Comparison of ENCODE assay signal across 40 cellular contexts in genomic region chr10:21234761-21235160, GRCh38.
"Had no signal": no experiment of that assay in that cellular context is flagged by ENCODE, and none has a peak within 500 bp of the region (broad histone marks: within the 10 kb centered on the region; RNA-seq: fewer than 3 reads in every experiment).

No MANE protein-coding gene starts in this region.

- H3K27ac ChIP-seq: adrenal gland, ascending aorta, body of pancreas, brain microvascular endothelial cell, breast epithelium, cardiac muscle cell had no signal

- H3K36me3 ChIP-seq: adrenal gland, ascending aorta, brain microvascular endothelial cell, breast epithelium, cardiac muscle cell had no signal

- H3K36me3 Mint-ChIP-seq: activated naive CD4-positive, alpha-beta T cell treated with anti-CD3 and anti-CD28 coated beads, Interleukin-2, amount 10 ng/mL, durations not matched to agents 7 days and 5 days; activated naive CD4-positive, alpha-beta T cell treated with anti-CD3 and anti-CD28 coated beads, Interleukin-2, amount 50 U/mL, for 24 hours; activated naive CD4-positive, alpha-beta T cell treated with anti-CD3 and anti-CD28 coated beads, Interleukin-2, amount 50 U/mL, for 72 hours; activated naive CD8-positive, alpha-beta T cell; activated naive CD8-positive, alpha-beta T cell treated with anti-CD3 and anti-CD28 coated beads, Interleukin-2, amount 10 ng/mL, durations not matched to agents 7 days and 5 days; brain had no signal

- H3K4me1 ChIP-seq: adrenal gland, ascending aorta, body of pancreas, breast epithelium had no signal

- H3K9me3 Mint-ChIP-seq: activated naive CD4-positive, alpha-beta T cell treated with anti-CD3 and anti-CD28 coated beads for 36 hours; activated naive CD4-positive, alpha-beta T cell treated with anti-CD3 and anti-CD28 coated beads, Interleukin-2, amount 10 ng/mL, durations not matched to agents 7 days and 5 days; activated naive CD4-positive, alpha-beta T cell treated with anti-CD3 and anti-CD28 coated beads, Interleukin-2, amount 50 U/mL, for 24 hours; activated naive CD8-positive, alpha-beta T cell treated with anti-CD3 and anti-CD28 coated beads, Interleukin-2, amount 10 ng/mL, durations not matched to agents 7 days and 5 days; activated T-cell treated with anti-CD3 and anti-CD28 coated beads, Interleukin-2, amount 50 U/mL, for 24 hours; activated T-cell treated with anti-CD3 and anti-CD28 coated beads, Interleukin-2, amount 50 U/mL, for 4 hours; activated T-cell treated with anti-CD3 and anti-CD28 coated beads, Interleukin-2, amount 50 U/mL, for 72 hours; activated T-helper 1 cell treated with anti-CD3 and anti-CD28 coated beads, Interleukin-12 subunit alpha, Interleukin-12 subunit beta, Interleukin-2, Interleukin-4 antibody, amounts not matched to agents 30 ng/mL and 10 ng/mL and 1 ng/mL, durations not matched to agents 14 hours and 24 hours and 36 hours; activated T-helper 17 cell treated with anti-CD3 and anti-CD28 coated beads, Interleukin-2, amount 50 U/mL, for 72 hours; activated T-helper 2 cell treated with anti-CD3 and anti-CD28 coated beads, Interferon-gamma antibody, Interleukin-2, Interleukin-4, amounts not matched to agents 10 μg/mL and 5 μg/mL and 100 μg/mL, durations not matched to agents 14 hours and 24 hours and 36 hours; central memory CD8-positive, alpha-beta T cell had no signal

- H3K4me3 ChIP-seq: adrenal gland, ascending aorta, body of pancreas, breast epithelium, cardiac muscle cell had no signal

- H3K4me1 Mint-ChIP-seq: activated naive CD4-positive, alpha-beta T cell treated with anti-CD3 and anti-CD28 coated beads, Interleukin-2, amount 10 ng/mL, durations not matched to agents 7 days and 5 days; activated naive CD4-positive, alpha-beta T cell treated with anti-CD3 and anti-CD28 coated beads, Interleukin-2, amount 50 U/mL, for 24 hours; activated naive CD8-positive, alpha-beta T cell treated with anti-CD3 and anti-CD28 coated beads for 36 hours; activated naive CD8-positive, alpha-beta T cell treated with anti-CD3 and anti-CD28 coated beads, Interleukin-2, amount 10 ng/mL, durations not matched to agents 7 days and 5 days; activated naive CD8-positive, alpha-beta T cell treated with anti-CD3 and anti-CD28 coated beads, Interleukin-2, amount 50 U/mL, for 24 hours; activated T-helper 17 cell treated with anti-CD3 and anti-CD28 coated beads, Interleukin-2, amount 50 U/mL, for 72 hours; brain; central memory CD8-positive, alpha-beta T cell had no signal

- ATAC-seq: activated naive CD4-positive, alpha-beta T cell treated with anti-CD3 and anti-CD28 coated beads, Interleukin-2, amount 50 U/mL, for 72 hours; activated naive CD8-positive, alpha-beta T cell treated with anti-CD3 and anti-CD28 coated beads, Interleukin-2, amount 50 U/mL, for 24 hours; activated T-cell treated with anti-CD3 and anti-CD28 coated beads, Interleukin-2, amount 50 U/mL, for 4 hours; activated T-cell treated with anti-CD3 and anti-CD28 coated beads, Interleukin-2, amount 50 U/mL, for 72 hours; activated T-helper 17 cell treated with anti-CD3 and anti-CD28 coated beads, Interleukin-2, amount 50 U/mL, for 72 hours; body of pancreas had no signal

- DNase-seq: activated effector memory CD4-positive, alpha-beta T cell treated with anti-CD3 and anti-CD28 coated beads, Interleukin-2, amount 50 U/mL, for 16 hours; activated effector memory CD4-positive, alpha-beta T cell treated with Interleukin-2 at 50 U/mL for 16 hours; activated gamma-delta T cell; activated gamma-delta T cell treated with Interleukin-2 at 50 U/mL for 16 hours; activated naive CD4-positive, alpha-beta T cell; activated naive CD4-positive, alpha-beta T cell treated with anti-CD3 and anti-CD28 coated beads for 36 hours; activated naive CD4-positive, alpha-beta T cell treated with anti-CD3 and anti-CD28 coated beads, Interleukin-2, amount 10 ng/mL, durations not matched to agents 7 days and 5 days; activated naive CD4-positive, alpha-beta T cell treated with anti-CD3 and anti-CD28 coated beads, Interleukin-2, amount 50 U/mL, for 16 hours; activated naive CD4-positive, alpha-beta T cell treated with Interleukin-2 at 50 U/mL for 16 hours; activated naive CD8-positive, alpha-beta T cell treated with anti-CD3 and anti-CD28 coated beads for 36 hours; activated naive CD8-positive, alpha-beta T cell treated with anti-CD3 and anti-CD28 coated beads, Interleukin-2, amount 10 ng/mL, durations not matched to agents 7 days and 5 days; activated naive CD8-positive, alpha-beta T cell treated with anti-CD3 and anti-CD28 coated beads, Interleukin-2, amount 50 U/mL, for 24 hours; activated T-cell treated with anti-CD3 and anti-CD28 coated beads, Interleukin-2, amount 50 U/mL, for 1 hour; activated T-cell treated with anti-CD3 and anti-CD28 coated beads, Interleukin-2, amount 50 U/mL, for 24 hours; activated T-cell treated with anti-CD3 and anti-CD28 coated beads, Interleukin-2, amount 50 U/mL, for 4 hours; activated T-cell treated with anti-CD3 and anti-CD28 coated beads, Interleukin-2, amount 50 U/mL, for 48 hours; activated T-cell treated with anti-CD3 and anti-CD28 coated beads, Interleukin-2, amount 50 U/mL, for 72 hours; adrenal gland; amniotic stem cell; amygdala; anterior cingulate cortex; aorta; body of pancreas; brain microvascular endothelial cell; caudate nucleus; central memory CD4-positive, alpha-beta T cell; cerebellar nuclear complex had no signal

- H3K27me3 Mint-ChIP-seq: activated naive CD4-positive, alpha-beta T cell treated with anti-CD3 and anti-CD28 coated beads, Interleukin-2, amount 10 ng/mL, durations not matched to agents 7 days and 5 days; activated naive CD4-positive, alpha-beta T cell treated with anti-CD3 and anti-CD28 coated beads, Interleukin-2, amount 50 U/mL, for 24 hours; activated naive CD8-positive, alpha-beta T cell; activated naive CD8-positive, alpha-beta T cell treated with anti-CD3 and anti-CD28 coated beads, Interleukin-2, amount 10 ng/mL, durations not matched to agents 7 days and 5 days had no signal

- H3K4me3 Mint-ChIP-seq: activated naive CD4-positive, alpha-beta T cell treated with anti-CD3 and anti-CD28 coated beads for 36 hours; activated naive CD4-positive, alpha-beta T cell treated with anti-CD3 and anti-CD28 coated beads, Interleukin-2, amount 10 ng/mL, durations not matched to agents 7 days and 5 days; activated naive CD4-positive, alpha-beta T cell treated with anti-CD3 and anti-CD28 coated beads, Interleukin-2, amount 50 U/mL, for 24 hours; activated naive CD8-positive, alpha-beta T cell; activated naive CD8-positive, alpha-beta T cell treated with anti-CD3 and anti-CD28 coated beads for 36 hours; activated naive CD8-positive, alpha-beta T cell treated with anti-CD3 and anti-CD28 coated beads, Interleukin-2, amount 10 ng/mL, durations not matched to agents 7 days and 5 days; activated naive CD8-positive, alpha-beta T cell treated with anti-CD3 and anti-CD28 coated beads, Interleukin-2, amount 50 U/mL, for 24 hours; activated T-cell treated with anti-CD3 and anti-CD28 coated beads, Interleukin-2, amount 50 U/mL, for 24 hours; activated T-cell treated with anti-CD3 and anti-CD28 coated beads, Interleukin-2, amount 50 U/mL, for 4 hours; activated T-cell treated with anti-CD3 and anti-CD28 coated beads, Interleukin-2, amount 50 U/mL, for 72 hours; activated T-helper 1 cell treated with anti-CD3 and anti-CD28 coated beads, Interleukin-12 subunit alpha, Interleukin-12 subunit beta, Interleukin-2, Interleukin-4 antibody, amounts not matched to agents 30 ng/mL and 10 ng/mL and 1 ng/mL, durations not matched to agents 14 hours and 24 hours and 36 hours; activated T-helper 17 cell treated with anti-CD3 and anti-CD28 coated beads, Interleukin-2, amount 50 U/mL, for 72 hours; brain; central memory CD8-positive, alpha-beta T cell had no signal

- H3K27ac Mint-ChIP-seq: activated naive CD4-positive, alpha-beta T cell treated with anti-CD3 and anti-CD28 coated beads for 36 hours; activated naive CD4-positive, alpha-beta T cell treated with anti-CD3 and anti-CD28 coated beads, Interleukin-2, amount 10 ng/mL, durations not matched to agents 7 days and 5 days; activated naive CD4-positive, alpha-beta T cell treated with anti-CD3 and anti-CD28 coated beads, Interleukin-2, amount 50 U/mL, for 24 hours; activated naive CD4-positive, alpha-beta T cell treated with anti-CD3 and anti-CD28 coated beads, Interleukin-2, amount 50 U/mL, for 72 hours; activated naive CD8-positive, alpha-beta T cell; activated naive CD8-positive, alpha-beta T cell treated with anti-CD3 and anti-CD28 coated beads for 36 hours; activated naive CD8-positive, alpha-beta T cell treated with anti-CD3 and anti-CD28 coated beads, Interleukin-2, amount 10 ng/mL, durations not matched to agents 7 days and 5 days; activated naive CD8-positive, alpha-beta T cell treated with anti-CD3 and anti-CD28 coated beads, Interleukin-2, amount 50 U/mL, for 24 hours; activated T-cell treated with anti-CD3 and anti-CD28 coated beads, Interleukin-2, amount 50 U/mL, for 24 hours; activated T-cell treated with anti-CD3 and anti-CD28 coated beads, Interleukin-2, amount 50 U/mL, for 72 hours; activated T-helper 1 cell treated with anti-CD3 and anti-CD28 coated beads, Interleukin-12 subunit alpha, Interleukin-12 subunit beta, Interleukin-2, Interleukin-4 antibody, amounts not matched to agents 30 ng/mL and 10 ng/mL and 1 ng/mL, durations not matched to agents 14 hours and 24 hours and 36 hours; activated T-helper 17 cell treated with anti-CD3 and anti-CD28 coated beads, Interleukin-2, amount 50 U/mL, for 72 hours; activated T-helper 2 cell treated with anti-CD3 and anti-CD28 coated beads, Interferon-gamma antibody, Interleukin-2, Interleukin-4, amounts not matched to agents 10 μg/mL and 5 μg/mL and 100 μg/mL, durations not matched to agents 14 hours and 24 hours and 36 hours; brain had no signal

- H3K27me3 ChIP-seq: adrenal gland, ascending aorta, body of pancreas, brain microvascular endothelial cell, breast epithelium, cardiac muscle cell had no signal

- FAIRE-seq: astrocyte, bronchial epithelial cell had no signal

- H3K9me3 ChIP-seq: adrenal gland, ascending aorta, body of pancreas, breast epithelium had no signal
